In the genomic region with DNA sequence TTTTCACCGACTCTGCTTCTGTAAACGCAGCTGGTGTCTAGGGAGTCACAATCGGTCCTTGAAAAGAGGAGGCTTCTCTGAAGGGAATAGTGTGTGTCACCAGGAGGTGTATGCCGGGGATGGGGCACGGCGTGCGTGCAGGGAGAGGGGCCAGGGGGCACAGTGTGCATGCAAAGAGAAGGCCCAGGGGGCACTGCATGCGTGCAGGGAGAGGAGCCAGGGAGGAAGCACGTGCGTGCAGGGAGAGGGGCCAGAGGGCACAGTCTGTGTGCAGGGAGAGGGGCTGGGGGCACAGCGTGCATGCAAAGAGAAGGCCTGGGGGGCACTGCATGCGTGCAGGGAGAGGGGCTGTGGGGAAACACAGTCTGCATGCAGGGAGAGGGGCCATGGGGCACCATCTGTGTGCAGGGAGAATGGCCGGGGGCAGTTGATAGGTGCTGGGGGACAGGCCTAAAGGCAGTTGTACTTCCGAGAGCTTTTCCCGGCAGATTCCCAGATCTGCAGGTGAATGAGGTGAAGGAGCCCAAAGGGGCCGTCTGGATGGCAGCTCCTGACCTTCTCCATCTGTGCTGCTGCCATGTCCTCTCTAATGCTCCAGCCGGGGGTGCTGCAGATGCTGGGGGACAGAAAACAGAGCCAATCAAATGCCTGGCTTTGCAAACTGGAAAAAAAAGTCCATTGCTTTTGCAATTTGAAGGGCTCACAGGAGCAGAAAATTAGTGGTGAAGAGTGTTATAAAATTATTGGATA, we compare ENCODE assay signal across 11 cellular contexts.
A peak's percentile ranks its signal among the peaks of the same experiment; 100 is the strongest.
DNase-seq lines count a peak whose midpoint lies in the region; ATAC-seq lines count a peak whose summit lies in the region.
"Had no signal": no experiment of that assay in that cellular context is flagged by ENCODE, and none has a peak within 500 bp of the region (broad histone marks: within the 10 kb centered on the region; RNA-seq: fewer than 3 reads in every experiment).

No MANE protein-coding gene starts in this region.

- no peaks in the 10 kb centered on the region for H3K9me3 ChIP-seq in iPS-20b (ENCODE audit: insufficient read depth, low read depth, low read length)
- H3K9me3 ChIP-seq: vagina had no signal

- no peaks in the 10 kb centered on the region for H3K27me3 ChIP-seq in iPS-20b (ENCODE audit: insufficient read depth, low read length)
- H3K27me3 ChIP-seq: vagina had no signal

- H3K4me3 Mint-ChIP-seq in stimulated activated naive CD8-positive, alpha-beta T cell treated with anti-CD3 and anti-CD28 coated beads, Interleukin-15, amount 100 ng/mL, for 72 hours = peak overlapping the region in 1 of 2 donors; percentile 78

- H3K4me1 ChIP-seq in iPS-20b (ENCODE audit: insufficient read depth, low read length) = peaks cover 22% of the 10 kb centered on the region; the same call in 1 of the 2 replicates

- H3K4me1 Mint-ChIP-seq in stimulated activated naive CD8-positive, alpha-beta T cell treated with anti-CD3 and anti-CD28 coated beads, Interleukin-15, amount 100 ng/mL, for 72 hours = peaks cover 38% of the 10 kb centered on the region

- H3K27ac ChIP-seq in iPS-20b (ENCODE audit: low read length) = no peak overlapping the region
- H3K27ac ChIP-seq: vagina had no signal

- peak; percentile 39 for ATAC-seq in stimulated activated naive CD8-positive, alpha-beta T cell treated with anti-CD3 and anti-CD28 coated beads, Interleukin-15, amount 100 ng/mL, for 72 hours
- ATAC-seq in stimulated activated naive CD8-positive, alpha-beta T cell treated with anti-CD3 and anti-CD28 coated beads, Interleukin-15, Interleukin-2, amounts not matched to agents 100 U/mL and 50 U/mL, for 24 hours = no peak
- ATAC-seq in GM18867 (IDR thresholded peaks at IDR 0.05; ENCODE audit: unreplicated experiment) = no peak
- ATAC-seq in GM19324 (IDR thresholded peaks at IDR 0.05; ENCODE audit: low FRiP score, unreplicated experiment) = no peak

- H3K9ac ChIP-seq in iPS-20b (ENCODE audit: low read depth, low read length) = peak overlapping the region; percentile 41; the same call in 1 of the 2 replicates

- H3K27me3 Mint-ChIP-seq in stimulated activated naive CD8-positive, alpha-beta T cell treated with anti-CD3 and anti-CD28 coated beads, Interleukin-15, amount 100 ng/mL, for 72 hours = no peaks in the 10 kb centered on the region

- H3K4me3 ChIP-seq in iPS-20b (ENCODE audit: low read length) = no peak overlapping the region
- H3K4me3 ChIP-seq: vagina had no signal

- H3K36me3 ChIP-seq in iPS-20b (ENCODE audit: insufficient read depth, low read depth, low read length) = no peaks in the 10 kb centered on the region
- H3K36me3 ChIP-seq: vagina had no signal

- no peak for DNase-seq in stimulated activated naive CD8-positive, alpha-beta T cell treated with anti-CD3 and anti-CD28 coated beads, Interleukin-15, amount 100 ng/mL, for 72 hours
- no peak for DNase-seq in stimulated activated naive CD8-positive, alpha-beta T cell treated with anti-CD3 and anti-CD28 coated beads, Interleukin-15, Interleukin-2, amounts not matched to agents 100 U/mL and 50 U/mL, for 24 hours
- DNase-seq in NCI-H2171 treated with DMSO at 0.1 percent for 48 hours (lab: John Stamatoyannopoulos, UW) (peak; percentile 62), SIG-M5 (lab: John Stamatoyannopoulos, UW) (no peak), NCI-H2029 (lab: John Stamatoyannopoulos, UW) (no peak)
- DNase-seq: activated CD4-positive, alpha-beta T cell treated with anti-CD3 and anti-CD28 coated beads, Interleukin-2, amount 50 U/mL, for 4 hours; naive B cell had no signal

- H3K9me3 Mint-ChIP-seq in stimulated activated naive CD8-positive, alpha-beta T cell treated with anti-CD3 and anti-CD28 coated beads, Interleukin-15, amount 100 ng/mL, for 72 hours = no peaks in the 10 kb centered on the region
- H3K9me3 Mint-ChIP-seq: naive B cell had no signal

- no peak overlapping the region for H3K27ac Mint-ChIP-seq in stimulated activated naive CD8-positive, alpha-beta T cell treated with anti-CD3 and anti-CD28 coated beads, Interleukin-15, amount 100 ng/mL, for 72 hours
